ENCODE assay signal across 22 cellular contexts in the genomic region with DNA sequence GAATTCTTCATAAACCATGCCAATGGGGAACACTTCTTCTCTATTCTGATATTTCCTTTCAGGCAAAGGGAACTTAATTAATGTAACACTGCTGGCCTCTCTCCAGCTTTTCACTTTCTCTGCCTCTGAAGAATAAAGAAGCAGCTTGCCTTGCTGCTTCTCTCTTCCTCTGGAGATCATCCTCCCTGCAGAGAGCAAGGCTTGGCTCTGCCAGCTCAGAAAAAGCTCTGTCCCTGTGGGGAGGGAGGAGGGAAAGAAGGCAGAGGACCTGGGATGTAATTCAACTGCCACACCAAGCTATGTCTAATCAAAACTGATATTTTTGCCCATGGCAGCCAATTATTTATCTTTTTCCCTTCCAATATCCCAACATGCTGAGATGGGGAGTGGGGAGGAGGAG. TPM values are rescaled to one million over a fixed set of nuclear protein-coding genes. Genes with fewer than 3 reads are reported as not detected.
DNase-seq lines count a peak whose midpoint lies in the region; ATAC-seq, FAIRE-seq and TF ChIP-seq lines count a peak whose summit lies in the region.
"Had no signal": no experiment of that assay in that cellular context is flagged by ENCODE, and none has a peak within 500 bp of the region (broad histone marks: within the 10 kb centered on the region; RNA-seq: fewer than 3 reads in every experiment).

No MANE protein-coding gene starts in this region.

- H4K8ac ChIP-seq in H1 (ENCODE audit: extremely low read depth, insufficient read depth, low read length) = no peak overlapping the region

- no peak overlapping the region for H2BK120ac ChIP-seq in H1 (replicated peaks; ENCODE audit: low read depth, low read length)

- TF ChIP-seq EP300 in H1 (IDR thresholded peaks at IDR 0.05; ENCODE audit: borderline replicate concordance in 1 of 2, low read depth in 2 of 2, low read length in 2 of 2) = no peak

- no peak overlapping the region for H2AFZ ChIP-seq in H1 (ENCODE audit: low read length)
- H2AFZ ChIP-seq: PC-9 had no signal

- H2BK12ac ChIP-seq in H1 (ENCODE audit: low read depth, low read length) = no peak overlapping the region

- H3K27ac ChIP-seq in HUES48 (ENCODE audit: low read depth, low read length) (peak overlapping the region; percentile 15), H1 (ENCODE audit: low read depth, low read length) (no peak overlapping the region)
- H3K27ac ChIP-seq: PC-9 had no signal

- H2BK15ac ChIP-seq in H1 (ENCODE audit: low read length) = no peak overlapping the region

- no peak overlapping the region for H3K56ac ChIP-seq in H1 (replicated peaks; ENCODE audit: insufficient read length, low read depth, low read length)

- intact Hi-C loops in Right ventricle myocardium superior (cut with DNase I) = no loop called here

- H3K36me3 ChIP-seq in HUES48 (ENCODE audit: control insufficient read depth, insufficient read depth, low read length) (no peaks in the 10 kb centered on the region), H1 (ENCODE audit: control insufficient read depth in 2 of 4, insufficient read depth in 4 of 4, low read length in 3 of 4) (no peaks in the 10 kb centered on the region)

- H4K20me1 ChIP-seq in H1 (replicated peaks in 1 of 2; ENCODE audit: control insufficient read depth in 1 of 2, insufficient read depth in 2 of 2, low read length in 2 of 2) = peaks cover 2 to 5% of the 10 kb centered on the region in 2 experiments

- H3K9ac ChIP-seq in HUES48 (ENCODE audit: low read depth, low read length) = no peak overlapping the region
- no peak overlapping the region for H3K9ac ChIP-seq in H1 (replicated peaks in 1 of 4; ENCODE audit: extremely low read depth in 1 of 4, low read depth in 3 of 4, low read length in 3 of 4)

- DNase-seq in NCI-H446 treated with DMSO at 0.1 percent for 48 hours (lab: John Stamatoyannopoulos, UW) = peak; percentile 95
- DNase-seq in H1 (ENCODE audit: low read depth in 1 of 2, low spot score in 2 of 2) = no peak
- DNase-seq in retina = peak; percentile 29
- DNase-seq in HEK293T (ENCODE audit: extremely low spot score) = no peak
- no peak for DNase-seq in Right ventricle myocardium superior
- DNase-seq: CD4-positive, CD25-positive, alpha-beta regulatory T cell; DMS79 treated with DMSO at 0.1 percent for 48 hours; KBM-7; MM.1S; NCI-H1048; NCI-H1417 treated with DMSO at 0.1 percent for 48 hours; NCI-H187; NCI-H69; PC-9; RPMI8226; SHP77 treated with DMSO at 0.1 percent for 48 hours had no signal

- H2BK5ac ChIP-seq in H1 (ENCODE audit: low read depth, low read length) = no peak overlapping the region

- H3K14ac ChIP-seq in H1 (ENCODE audit: insufficient read length) = no peak overlapping the region

- H3K4me3 ChIP-seq in HUES48 (ENCODE audit: low read depth, low read length) (no peak overlapping the region), H1 (ENCODE audit: extremely low read depth in 1 of 4, insufficient read depth in 2 of 4, low read depth in 3 of 4, low read length in 4 of 4) (no peak overlapping the region)
- H3K4me3 ChIP-seq: PC-9 had no signal

- POLR2A ChIA-PET in H1 (lab: Charles Lee; ENCODE audit: partially characterized antibody) (no interaction called here), HEK293T (lab: Yijun Ruan, JAX) (no interaction called here)

- H3K4ac ChIP-seq in H1 (replicated peaks; ENCODE audit: insufficient read length, low read depth, low read length) = no peak overlapping the region

- H3K4me2 ChIP-seq in H1 (ENCODE audit: insufficient read depth in 1 of 2, low read depth in 2 of 2, low read length in 2 of 2) = no peak overlapping the region
- H3K4me2 ChIP-seq: PC-9 had no signal

- H2AK5ac ChIP-seq in H1 (ENCODE audit: low read depth, low read length) = no peak overlapping the region

- TF ChIP-seq CTCF in H1 (IDR thresholded peaks at IDR 0.05; ENCODE audit: control extremely low read depth in 1 of 3, insufficient read depth in 1 of 3, low read depth in 1 of 3, low read length in 3 of 3) = no peak

- CTCF ChIA-PET in H1 (lab: Charles Lee; ENCODE audit: partially characterized antibody) (interaction anchor here (0.6 to 1.4 kb wide), 4 partner anchors 10 to 1568 kb away, joined by 3 to 4 read pairs (median 4); no protein-coding TSS in a partner anchor), HEK293T (lab: Yijun Ruan, JAX) (no interaction called here)

- no peak overlapping the region for H3K18ac ChIP-seq in H1 (ENCODE audit: extremely low read depth, low read length)

- FAIRE-seq in H1 (lab: Jason Lieb, UNC) = no peak
- FAIRE-seq: GM12891 had no signal

- H3K23ac ChIP-seq in H1 (ENCODE audit: insufficient read length) = no peak overlapping the region

- peak in 1 of 2 experiments; percentile 7; a peak in 1 of 4 replicates for TF ChIP-seq RAD21 in H1 (IDR thresholded peaks at IDR 0.05 in 1 of 2, conservative IDR thresholded peaks at IDR 0.05 in 1 of 2; ENCODE audit: low read depth in 2 of 2, low read length in 2 of 2)

- H3K4me1 ChIP-seq in HUES48 (ENCODE audit: control insufficient read depth, insufficient read depth, low read length) (peaks cover 5% of the 10 kb centered on the region; the same call in 1 of the 2 replicates), H1 (replicated peaks in 1 of 4; ENCODE audit: control insufficient read depth in 3 of 4, insufficient read depth in 4 of 4, low read length in 3 of 4) (peaks cover 0 to 6% (median 2%) of the 10 kb centered on the region in 4 experiments; a peak in 4 of 7 replicates)

- ATAC-seq in GM18519 (IDR thresholded peaks at IDR 0.05; ENCODE audit: low FRiP score, unreplicated experiment) (no peak), Right ventricle myocardium superior (ENCODE audit: poor library complexity) (no peak)
- ATAC-seq: SK-N-SH treated with all-trans-retinoic acid at 6 μM for 48 hours had no signal

- H3K27me3 ChIP-seq in HUES48 (ENCODE audit: control insufficient read depth, insufficient read depth, low read length) (peaks cover 16% of the 10 kb centered on the region), H1 (replicated peaks in 1 of 4; ENCODE audit: control insufficient read depth in 3 of 4, extremely low read depth in 1 of 4, insufficient read depth in 3 of 4, low read length in 3 of 4) (peaks cover 0 to 11% (median 7%) of the 10 kb centered on the region in 4 experiments; a peak in 6 of 7 replicates)

- H3K23me2 ChIP-seq in H1 (ENCODE audit: low read depth, low read length) = 0 out of 2 replicates have a peak, but pooled peaks cover under 1% of the 10 kb centered on the region

- H3K9me3 ChIP-seq in HUES48 (ENCODE audit: control insufficient read depth, insufficient read depth, low read length) (no peaks in the 10 kb centered on the region), H1 (ENCODE audit: insufficient read depth in 2 of 2, low read depth in 1 of 2, low read length in 1 of 2) (no peaks in the 10 kb centered on the region)

- no peaks in the 10 kb centered on the region for H3K79me1 ChIP-seq in H1 (ENCODE audit: low read depth, low read length)

- TF ChIP-seq POLR2A in H1 (IDR thresholded peaks at IDR 0.05; ENCODE audit: control extremely low read depth in 1 of 2, low read depth in 2 of 2, low read length in 2 of 2) = no peak

- H3K79me2 ChIP-seq in H1 (ENCODE audit: control insufficient read depth in 1 of 2, insufficient read depth in 2 of 2, low read length in 2 of 2) = peaks cover 0 to 13% of the 10 kb centered on the region in 2 experiments; a peak in 2 of 4 replicates

- no peak overlapping the region for H4K5ac ChIP-seq in H1 (ENCODE audit: insufficient read length, low read depth, low read length)

- H4K91ac ChIP-seq in H1 (replicated peaks; ENCODE audit: insufficient read length, low read length) = no peak overlapping the region

- H2BK20ac ChIP-seq in H1 (ENCODE audit: low read length) = no peak overlapping the region

TF ChIP-seq in H1, 55 proteins besides CTCF, POLR2A, EP300 and RAD21:
- TF ChIP-seq SIN3A (conservative IDR thresholded peaks at IDR 0.05 in 1 of 2, IDR thresholded peaks at IDR 0.05 in 1 of 2; ENCODE audit: low read depth in 1 of 2, low read length in 2 of 2) (0 out of 4 replicates have a peak, but pooled peaks of 1 of the 2 experiments have one; percentile 31), SP1 (IDR thresholded peaks at IDR 0.05; ENCODE audit: low read depth, low read length) (peak; percentile 34; the same call in 1 of the 2 replicates), HDAC2 (IDR thresholded peaks at IDR 0.05; ENCODE audit: borderline replicate concordance in 1 of 2, low read depth in 2 of 2, low read length in 2 of 2) (no peak)

TF ChIP-seq in HEK293T, 16 proteins besides CTCF, POLR2A, EP300 and RAD21:
- TF ChIP-seq FOXK2 (IDR thresholded peaks at IDR 0.05) (no peak), NFRKB (IDR thresholded peaks at IDR 0.05) (no peak), TARDBP (IDR thresholded peaks at IDR 0.05) (no peak), BHLHE40 (IDR thresholded peaks at IDR 0.05; ENCODE audit: borderline replicate concordance) (no peak), L3MBTL2 (conservative IDR thresholded peaks at IDR 0.05) (no peak), SUZ12 (IDR thresholded peaks at IDR 0.05) (no peak), SP1 (IDR thresholded peaks at IDR 0.05) (no peak), LEF1 (IDR thresholded peaks at IDR 0.05; ENCODE audit: borderline replicate concordance) (no peak), FOXM1 (IDR thresholded peaks at IDR 0.05; ENCODE audit: borderline replicate concordance) (no peak), ELF4 (IDR thresholded peaks at IDR 0.05) (no peak)
- TF ChIP-seq, protein P1, sequence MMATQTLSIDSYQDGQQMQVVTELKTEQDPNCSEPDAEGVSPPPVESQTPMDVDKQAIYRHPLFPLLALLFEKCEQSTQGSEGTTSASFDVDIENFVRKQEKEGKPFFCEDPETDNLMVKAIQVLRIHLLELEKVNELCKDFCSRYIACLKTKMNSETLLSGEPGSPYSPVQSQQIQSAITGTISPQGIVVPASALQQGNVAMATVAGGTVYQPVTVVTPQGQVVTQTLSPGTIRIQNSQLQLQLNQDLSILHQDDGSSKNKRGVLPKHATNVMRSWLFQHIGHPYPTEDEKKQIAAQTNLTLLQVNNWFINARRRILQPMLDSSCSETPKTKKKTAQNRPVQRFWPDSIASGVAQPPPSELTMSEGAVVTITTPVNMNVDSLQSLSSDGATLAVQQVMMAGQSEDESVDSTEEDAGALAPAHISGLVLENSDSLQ (IDR thresholded peaks at IDR 0.05) = no peak

RNA-seq across cellular contexts. Expression of a gene that starts 6.4 kb away (rescaled TPM):
- total RNA-seq in H1 (2021; fragmentation: NEBNext Ultra II Directional; extraction: Animal tissue kit (Norgen Biotek cat#: 25700)) = 13.8 and 14.2 TPM in 2 replicates
- polyA plus RNA-seq in H1 (2011; rRNA removed) = 7.4 and 9.8 TPM in 2 replicates
- polyA plus RNA-seq in H1 (2011; cell fraction: cytosol; rRNA removed) = 5.1 TPM
- polyA plus RNA-seq in H1 (2011; cell fraction: nucleus; rRNA removed) = 14.5 TPM
- polyA plus RNA-seq in H1 (2012, experiment 1 of 2) = 7.3 to 9.7 TPM (median 8.4 TPM) in 4 replicates
- 3.4 TPM for polyA plus RNA-seq in H1 (2012, experiment 2 of 2)
- 3.7 TPM for polyA plus RNA-seq in H1 (2013, experiment 1 of 2)
- polyA plus RNA-seq in H1 (2013, experiment 2 of 2) = 3.7 TPM
- polyA minus RNA-seq in H1 (2011; rRNA and poly(A)+ RNA removed) = 10.9 and 19.7 TPM in 2 replicates
- 11.4 TPM for polyA minus RNA-seq in H1 (2011; cell fraction: cytosol; rRNA and poly(A)+ RNA removed)
- 45.4 TPM for polyA minus RNA-seq in H1 (2011; cell fraction: nucleus; rRNA and poly(A)+ RNA removed)
- total RNA-seq in Right ventricle myocardium superior = 1.7 TPM
- total RNA-seq: CD4-positive, CD25-positive, alpha-beta regulatory T cell; HT-29; PC-9 had no signal
- polyA plus RNA-seq: BJ; CD4-positive, CD25-positive, alpha-beta regulatory T cell had no signal

Comparison
In these comparisons a context has a peak if more than half of its experiments do, and no peak if none do; other contexts are left out.
1. DNase-seq: peak in NCI-H446 treated with DMSO at 0.1 percent for 48 hours (single experiment) and retina (single experiment); none in H1 (0 of 2), HEK293T (single experiment) and Right ventricle myocardium superior (single experiment).